Comparison of ENCODE assay signal across 11 cellular contexts in genomic region chr3:86180696-86181095, GRCh38.
DNase-seq lines count a peak whose midpoint lies in the region; ATAC-seq, FAIRE-seq and TF ChIP-seq lines count a peak whose summit lies in the region.
"Had no signal": no experiment of that assay in that cellular context is flagged by ENCODE, and none has a peak within 500 bp of the region (broad histone marks: within the 10 kb centered on the region; RNA-seq: fewer than 3 reads in every experiment).

No MANE protein-coding gene starts in this region.

- H3K27ac Mint-ChIP-seq in GM23338: no peak overlapping the region
- H3K27ac Mint-ChIP-seq in neural crest cell (ENCODE audit: unreplicated experiment): no peak overlapping the region
- H3K27ac Mint-ChIP-seq in activated CD4-positive, alpha-beta memory T cell treated with anti-CD3 and anti-CD28 coated beads, Interleukin-2, amount 10 ng/mL, durations not matched to agents 7 days and 5 days: no peak overlapping the region
- H3K27ac Mint-ChIP-seq: natural killer cell had no signal

- POLR2A ChIA-PET in GM12878 (lab: Charles Lee): no interaction called here
- POLR2A ChIA-PET in activated CD4-positive, alpha-beta memory T cell treated with anti-CD3 and anti-CD28 coated beads, Interleukin-2, amount 10 ng/mL, durations not matched to agents 7 days and 5 days (lab: Charles Lee): no interaction called here

- in situ Hi-C loops in GM12878 (cut with MboI): no loop called here

- TF ChIP-seq RAD21 in GM12878 (IDR thresholded peaks at IDR 0.05; ENCODE audit: insufficient read depth, low read depth, low read length): peak; percentile 30; the same call in 1 of the 2 replicates

- no peaks in the 10 kb centered on the region for H3K9me3 ChIP-seq in GM12878 (replicated peaks; ENCODE audit: control insufficient read depth, insufficient read depth, low read length)

- RAD21 ChIA-PET in GM12878 (lab: Charles Lee; ENCODE audit: unreplicated experiment): no interaction called here

- no peaks in the 10 kb centered on the region for H4K20me1 ChIP-seq in GM23338 (replicated peaks; ENCODE audit: insufficient read depth)
- H4K20me1 ChIP-seq in GM12878 (ENCODE audit: control insufficient read depth, insufficient read depth): no peaks in the 10 kb centered on the region

- TF ChIP-seq EP300 in GM12878 (IDR thresholded peaks at IDR 0.05; ENCODE audit: borderline replicate concordance in 1 of 2, control insufficient read depth in 1 of 2, low read depth in 2 of 2, low read length in 2 of 2): no peak

- peak; percentile 87 for ATAC-seq in GM23338
- ATAC-seq in GM12878: peak; percentile 49; the same call in 2 of the 3 replicates
- no peak for ATAC-seq in HG03521 (IDR thresholded peaks at IDR 0.05; ENCODE audit: unreplicated experiment)
- ATAC-seq: natural killer cell had no signal

- peaks cover 3% of the 10 kb centered on the region; the same call in 1 of the 2 replicates for H3K9me2 ChIP-seq in GM23338 (ENCODE audit: insufficient read depth)

- no peaks in the 10 kb centered on the region; the same call in 2 of the 3 replicates for H3K36me3 Mint-ChIP-seq in GM23338 (ENCODE audit: low read depth)
- H3K36me3 Mint-ChIP-seq in neural crest cell (ENCODE audit: low read depth): no peaks in the 10 kb centered on the region
- no peaks in the 10 kb centered on the region for H3K36me3 Mint-ChIP-seq in activated CD4-positive, alpha-beta memory T cell treated with anti-CD3 and anti-CD28 coated beads, Interleukin-2, amount 10 ng/mL, durations not matched to agents 7 days and 5 days (ENCODE audit: low read depth)

- no peaks in the 10 kb centered on the region for H3K9me3 Mint-ChIP-seq in GM23338
- H3K9me3 Mint-ChIP-seq in neural crest cell: peaks cover 2% of the 10 kb centered on the region
- peaks cover 5% of the 10 kb centered on the region for H3K9me3 Mint-ChIP-seq in activated CD4-positive, alpha-beta memory T cell treated with anti-CD3 and anti-CD28 coated beads, Interleukin-2, amount 10 ng/mL, durations not matched to agents 7 days and 5 days

- BruUV-seq in GM12878 (replicated peaks; lab: Mats Ljungman, UMichigan): no TSS peak

- intact Hi-C loops in GM12878 (cut with micrococcal nuclease; ENCODE audit: unreplicated experiment): no loop called here

- no peak overlapping the region for H3K9ac ChIP-seq in GM12878 (ENCODE audit: control insufficient read depth, insufficient read depth, low read length)

- H3K4me3 Mint-ChIP-seq in GM23338 (no peak overlapping the region), neural crest cell (no peak overlapping the region)
- H3K4me3 Mint-ChIP-seq in activated CD4-positive, alpha-beta memory T cell treated with anti-CD3 and anti-CD28 coated beads, Interleukin-2, amount 10 ng/mL, durations not matched to agents 7 days and 5 days: no peak overlapping the region
- H3K4me3 Mint-ChIP-seq: natural killer cell had no signal

- H3K27me3 ChIP-seq in GM23338 (ENCODE audit: insufficient read depth) (no peaks in the 10 kb centered on the region), GM12878 (replicated peaks in 1 of 2; ENCODE audit: control insufficient read depth in 2 of 2, insufficient read depth in 2 of 2, low read length in 1 of 2) (no peaks in the 10 kb centered on the region)

- H2AFZ ChIP-seq in GM23338: no peak overlapping the region
- no peak overlapping the region for H2AFZ ChIP-seq in GM12878 (ENCODE audit: control insufficient read depth, low read depth, low read length)

- SMC1A ChIA-PET in GM12878 (lab: Charles Lee; ENCODE audit: uncharacterized antibody, unreplicated experiment): no interaction called here

- 8% methylated on average over 2 of the region's 2 CpGs for WGBS in GM12878 (ENCODE audit: insufficient coverage, insufficient replicate concordance, low lambda C conversion rate, missing lambda C conversion rate)

- TF ChIP-seq CTCF in GM23338 (conservative IDR thresholded peaks at IDR 0.05; ENCODE audit: low read depth in 2 of 2) (peak; percentile 50 to 65), GM12878 (IDR thresholded peaks at IDR 0.05 in 2 of 3, conservative IDR thresholded peaks at IDR 0.05 in 1 of 3; ENCODE audit: control insufficient read depth in 2 of 3, extremely low read depth in 1 of 3, insufficient read depth in 1 of 3, low read depth in 3 of 3, low read length in 3 of 3) (peak in 2 of 3 experiments; percentile 23 to 36; a peak in 3 of 6 replicates), neural crest cell (conservative IDR thresholded peaks at IDR 0.05) (peak; percentile 28), GM10266 (IDR thresholded peaks at IDR 0.05; ENCODE audit: control insufficient read depth, insufficient read depth, low read depth, missing control alignments) (no peak)

- H3F3A ChIP-seq in GM23338 (replicated peaks; ENCODE audit: low read depth): no peaks in the 10 kb centered on the region

- peaks cover 39% of the 10 kb centered on the region for H3K4me1 Mint-ChIP-seq in GM23338
- H3K4me1 Mint-ChIP-seq in neural crest cell: peaks cover 15% of the 10 kb centered on the region
- no peaks in the 10 kb centered on the region for H3K4me1 Mint-ChIP-seq in activated CD4-positive, alpha-beta memory T cell treated with anti-CD3 and anti-CD28 coated beads, Interleukin-2, amount 10 ng/mL, durations not matched to agents 7 days and 5 days
- H3K4me1 Mint-ChIP-seq: natural killer cell had no signal

- CTCF ChIA-PET in GM12878 (lab: Yijun Ruan, JAX): no interaction called here
- CTCF ChIA-PET in activated CD4-positive, alpha-beta memory T cell treated with anti-CD3 and anti-CD28 coated beads, Interleukin-2, amount 10 ng/mL, durations not matched to agents 7 days and 5 days (lab: Charles Lee): no interaction called here

- H3K4me1 ChIP-seq in GM23338 (ENCODE audit: insufficient read depth): peaks cover 20% of the 10 kb centered on the region
- no peaks in the 10 kb centered on the region for H3K4me1 ChIP-seq in GM12878 (ENCODE audit: control insufficient read depth, insufficient read depth, low read length)

- no peak for TF ChIP-seq POLR2A in GM12878 (IDR thresholded peaks at IDR 0.05; ENCODE audit: low read depth, low read length)

- H3K79me2 ChIP-seq in GM23338 (replicated peaks; ENCODE audit: insufficient read depth) (no peaks in the 10 kb centered on the region), GM12878 (ENCODE audit: control insufficient read depth, insufficient read depth, low read length) (no peaks in the 10 kb centered on the region)

- H3K27me3 Mint-ChIP-seq in GM23338 (ENCODE audit: insufficient read depth, low read depth, poor library complexity) (peaks cover 3% of the 10 kb centered on the region), neural crest cell (ENCODE audit: low read depth) (no peaks in the 10 kb centered on the region)
- no peaks in the 10 kb centered on the region for H3K27me3 Mint-ChIP-seq in activated CD4-positive, alpha-beta memory T cell treated with anti-CD3 and anti-CD28 coated beads, Interleukin-2, amount 10 ng/mL, durations not matched to agents 7 days and 5 days

- H3K36me3 ChIP-seq in GM23338 (ENCODE audit: insufficient read depth) (no peaks in the 10 kb centered on the region), GM12878 (ENCODE audit: control insufficient read depth in 2 of 2, insufficient read depth in 2 of 2, low read length in 1 of 2) (no peaks in the 10 kb centered on the region)

- H3K27ac ChIP-seq in GM23338 (ENCODE audit: low read depth): no peak overlapping the region
- H3K27ac ChIP-seq in GM12878 (ENCODE audit: control insufficient read depth, insufficient read depth): no peak overlapping the region

- no peak for FAIRE-seq in GM12878 (lab: Jason Lieb, UNC)

- H3K4me2 ChIP-seq in GM23338: no peak overlapping the region
- no peak overlapping the region for H3K4me2 ChIP-seq in GM12878 (ENCODE audit: control insufficient read depth, insufficient read depth)

- DNase-seq in GM23338 (ENCODE audit: low spot score): peak; percentile 64
- peak in 2 of 3 experiments; percentile 12 to 58 for DNase-seq in NCI-H1417 (lab: John Stamatoyannopoulos, UW)
- no peak for DNase-seq in GM12878 (ENCODE audit: low read depth, low spot score)
- DNase-seq in neural crest cell (ENCODE audit: low read depth, low spot score): no peak
- DNase-seq in GDM1 (lab: John Stamatoyannopoulos, UW): no peak
- no peak for DNase-seq in GM10266 (ENCODE audit: extremely low spot score)
- DNase-seq in activated CD4-positive, alpha-beta memory T cell treated with anti-CD3 and anti-CD28 coated beads, Interleukin-2, amount 10 ng/mL, durations not matched to agents 7 days and 5 days: no peak
- DNase-seq: activated naive CD4-positive, alpha-beta T cell; natural killer cell; stimulated activated CD4-positive, alpha-beta T cell treated with anti-CD3 and anti-CD28 coated beads, Interleukin-2, amount 100 ng/mL, for 24 hours had no signal

- H3K4me3 ChIP-seq in GM23338 (no peak overlapping the region), GM12878 (no peak overlapping the region)

TF ChIP-seq in GM23338, 12 proteins besides CTCF, POLR2A, EP300 and RAD21 (continues in another document):
- TF ChIP-seq ZNF331 (CRISPR knock-in tag; IDR thresholded peaks at IDR 0.05; ENCODE audit: low read depth) (no peak), ETS1 (IDR thresholded peaks at IDR 0.05) (no peak), NANOG (IDR thresholded peaks at IDR 0.05; ENCODE audit: borderline replicate concordance) (no peak), EZH2phosphoT487 (IDR thresholded peaks at IDR 0.05; ENCODE audit: unreplicated experiment) (no peak)

TF ChIP-seq in GM12878, 131 proteins besides CTCF, POLR2A, EP300 and RAD21:
- TF ChIP-seq SMC3 (IDR thresholded peaks at IDR 0.05; ENCODE audit: borderline replicate concordance, low read length): 0 out of 2 replicates have a peak, but pooled peaks have one; percentile 21
- TF ChIP-seq RAD51 (IDR thresholded peaks at IDR 0.05): no peak

Comparison
In these comparisons a context has a peak if more than half of its experiments do, and no peak if none do; other contexts are left out.
1. DNase-seq: peak in GM23338 (single experiment) and NCI-H1417 (2 of 3); none in GM12878 (single experiment), neural crest cell (single experiment), GDM1 (single experiment), GM10266 (single experiment) and activated CD4-positive, alpha-beta memory T cell treated with anti-CD3 and anti-CD28 coated beads, Interleukin-2, amount 10 ng/mL, durations not matched to agents 7 days and 5 days (single experiment).